1 cellular context compared by ENCODE assay signal in the genomic region with DNA sequence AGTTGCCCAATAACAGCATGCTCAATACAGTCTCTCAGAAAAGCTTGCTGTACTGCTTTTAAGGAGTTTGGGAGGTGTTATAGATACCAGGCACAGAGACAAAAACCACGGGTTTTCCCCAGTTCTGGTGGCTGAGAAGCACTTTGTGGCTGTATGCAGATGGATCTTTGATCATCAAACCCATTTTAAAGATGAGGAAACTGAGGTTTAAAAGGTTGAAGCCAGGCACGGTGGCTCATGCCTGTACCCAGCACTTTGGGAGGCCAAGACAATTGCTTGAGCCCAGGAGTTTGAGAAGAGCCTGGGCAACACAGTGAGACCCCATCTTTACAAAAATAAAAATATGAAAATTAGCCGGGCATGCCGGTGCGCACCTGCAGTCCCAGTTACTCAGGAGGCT.
TF ChIP-seq lines count a peak whose summit lies in the region.

No MANE protein-coding gene starts in this region.

TF ChIP-seq in liver, 16 proteins besides CTCF, POLR2A, EP300 and RAD21 (continued from another document):
- TF ChIP-seq, protein P1, sequence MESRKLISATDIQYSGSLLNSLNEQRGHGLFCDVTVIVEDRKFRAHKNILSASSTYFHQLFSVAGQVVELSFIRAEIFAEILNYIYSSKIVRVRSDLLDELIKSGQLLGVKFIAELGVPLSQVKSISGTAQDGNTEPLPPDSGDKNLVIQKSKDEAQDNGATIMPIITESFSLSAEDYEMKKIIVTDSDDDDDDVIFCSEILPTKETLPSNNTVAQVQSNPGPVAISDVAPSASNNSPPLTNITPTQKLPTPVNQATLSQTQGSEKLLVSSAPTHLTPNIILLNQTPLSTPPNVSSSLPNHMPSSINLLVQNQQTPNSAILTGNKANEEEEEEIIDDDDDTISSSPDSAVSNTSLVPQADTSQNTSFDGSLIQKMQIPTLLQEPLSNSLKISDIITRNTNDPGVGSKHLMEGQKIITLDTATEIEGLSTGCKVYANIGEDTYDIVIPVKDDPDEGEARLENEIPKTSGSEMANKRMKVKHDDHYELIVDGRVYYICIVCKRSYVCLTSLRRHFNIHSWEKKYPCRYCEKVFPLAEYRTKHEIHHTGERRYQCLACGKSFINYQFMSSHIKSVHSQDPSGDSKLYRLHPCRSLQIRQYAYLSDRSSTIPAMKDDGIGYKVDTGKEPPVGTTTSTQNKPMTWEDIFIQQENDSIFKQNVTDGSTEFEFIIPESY (IDR thresholded peaks at IDR 0.05) = no peak
- no peak for TF ChIP-seq JUND (IDR thresholded peaks at IDR 0.05)
- TF ChIP-seq, protein P2, sequence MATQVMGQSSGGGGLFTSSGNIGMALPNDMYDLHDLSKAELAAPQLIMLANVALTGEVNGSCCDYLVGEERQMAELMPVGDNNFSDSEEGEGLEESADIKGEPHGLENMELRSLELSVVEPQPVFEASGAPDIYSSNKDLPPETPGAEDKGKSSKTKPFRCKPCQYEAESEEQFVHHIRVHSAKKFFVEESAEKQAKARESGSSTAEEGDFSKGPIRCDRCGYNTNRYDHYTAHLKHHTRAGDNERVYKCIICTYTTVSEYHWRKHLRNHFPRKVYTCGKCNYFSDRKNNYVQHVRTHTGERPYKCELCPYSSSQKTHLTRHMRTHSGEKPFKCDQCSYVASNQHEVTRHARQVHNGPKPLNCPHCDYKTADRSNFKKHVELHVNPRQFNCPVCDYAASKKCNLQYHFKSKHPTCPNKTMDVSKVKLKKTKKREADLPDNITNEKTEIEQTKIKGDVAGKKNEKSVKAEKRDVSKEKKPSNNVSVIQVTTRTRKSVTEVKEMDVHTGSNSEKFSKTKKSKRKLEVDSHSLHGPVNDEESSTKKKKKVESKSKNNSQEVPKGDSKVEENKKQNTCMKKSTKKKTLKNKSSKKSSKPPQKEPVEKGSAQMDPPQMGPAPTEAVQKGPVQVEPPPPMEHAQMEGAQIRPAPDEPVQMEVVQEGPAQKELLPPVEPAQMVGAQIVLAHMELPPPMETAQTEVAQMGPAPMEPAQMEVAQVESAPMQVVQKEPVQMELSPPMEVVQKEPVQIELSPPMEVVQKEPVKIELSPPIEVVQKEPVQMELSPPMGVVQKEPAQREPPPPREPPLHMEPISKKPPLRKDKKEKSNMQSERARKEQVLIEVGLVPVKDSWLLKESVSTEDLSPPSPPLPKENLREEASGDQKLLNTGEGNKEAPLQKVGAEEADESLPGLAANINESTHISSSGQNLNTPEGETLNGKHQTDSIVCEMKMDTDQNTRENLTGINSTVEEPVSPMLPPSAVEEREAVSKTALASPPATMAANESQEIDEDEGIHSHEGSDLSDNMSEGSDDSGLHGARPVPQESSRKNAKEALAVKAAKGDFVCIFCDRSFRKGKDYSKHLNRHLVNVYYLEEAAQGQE (IDR thresholded peaks at IDR 0.05) = no peak
- no peak for TF ChIP-seq FOXA1 (IDR thresholded peaks at IDR 0.05)
TF ChIP-seq in liver: peak in this region for 0.
